Comparison of ENCODE assay signal across 8 cellular contexts in the genomic region with DNA sequence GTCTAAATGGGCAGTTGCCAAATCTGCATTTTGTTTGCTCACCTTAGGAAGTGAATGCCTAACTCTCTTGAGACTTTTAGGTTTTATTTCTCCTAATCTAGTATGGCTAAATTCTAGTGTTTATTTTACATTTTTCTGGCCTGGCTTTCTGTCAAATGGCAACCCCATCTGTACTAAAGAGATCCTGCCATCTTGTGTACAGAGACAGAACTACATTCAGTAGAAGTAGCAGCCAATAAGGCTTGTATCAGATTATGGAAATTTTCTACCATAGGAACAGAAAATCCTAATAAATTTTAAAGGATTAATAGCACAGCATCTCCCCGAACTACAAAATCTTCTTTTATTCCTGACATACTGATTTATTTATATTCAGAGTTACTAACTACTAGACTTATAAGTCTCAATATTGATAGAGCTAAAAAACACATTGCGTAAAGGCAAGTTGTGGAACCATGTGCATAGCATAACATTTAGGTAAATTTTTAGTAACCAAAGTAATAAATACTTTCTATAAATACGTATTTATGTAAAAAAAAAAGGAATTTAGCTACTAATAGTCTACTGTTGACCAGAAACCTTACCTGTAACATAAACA. TPM values are rescaled to one million over a fixed set of nuclear protein-coding genes. Genes with fewer than 3 reads are reported as not detected.
A peak's percentile ranks its signal among the peaks of the same experiment; 100 is the strongest.
DNase-seq lines count a peak whose midpoint lies in the region; ATAC-seq and TF ChIP-seq lines count a peak whose summit lies in the region.

No MANE protein-coding gene starts in this region.

- POLR2A ChIA-PET in activated CD4-positive, alpha-beta memory T cell treated with anti-CD3 and anti-CD28 coated beads, Interleukin-2, amount 10 ng/mL, durations not matched to agents 7 days and 5 days (lab: Charles Lee) = no interaction called here

- H3K4me3 Mint-ChIP-seq in progenitor cell of endocrine pancreas (ENCODE audit: low read depth) = no peak overlapping the region
- no peak overlapping the region for H3K4me3 Mint-ChIP-seq in activated CD4-positive, alpha-beta memory T cell treated with anti-CD3 and anti-CD28 coated beads, Interleukin-2, amount 10 ng/mL, durations not matched to agents 7 days and 5 days

- H3K9me3 ChIP-seq in RWPE2 (ENCODE audit: severe bottlenecking) = no peaks in the 10 kb centered on the region

- CTCF ChIA-PET in activated CD4-positive, alpha-beta memory T cell treated with anti-CD3 and anti-CD28 coated beads, Interleukin-2, amount 10 ng/mL, durations not matched to agents 7 days and 5 days (lab: Charles Lee) = interaction anchor here (1.2 to 1.9 kb wide), 3 partner anchors 12 to 415 kb away, joined by 3 to 9 read pairs (median 5); no protein-coding TSS in a partner anchor

- H3K4me1 Mint-ChIP-seq in progenitor cell of endocrine pancreas (ENCODE audit: low read depth) = no peaks in the 10 kb centered on the region
- H3K4me1 Mint-ChIP-seq in activated CD4-positive, alpha-beta memory T cell treated with anti-CD3 and anti-CD28 coated beads, Interleukin-2, amount 10 ng/mL, durations not matched to agents 7 days and 5 days = peaks cover 1% of the 10 kb centered on the region

- H3K27ac Mint-ChIP-seq in progenitor cell of endocrine pancreas = no peak overlapping the region
- H3K27ac Mint-ChIP-seq in activated CD4-positive, alpha-beta memory T cell treated with anti-CD3 and anti-CD28 coated beads, Interleukin-2, amount 10 ng/mL, durations not matched to agents 7 days and 5 days = no peak overlapping the region

- no peak overlapping the region for H3K4me3 ChIP-seq in RWPE2 (ENCODE audit: severe bottlenecking)

- DNase-seq in HuH-7.5 (ENCODE audit: low spot score) (peak; percentile 3), RWPE2 (ENCODE audit: low spot score) (no peak), fibroblast of peridontal ligament (ENCODE audit: extremely low read depth) (peak; percentile 79), progenitor cell of endocrine pancreas (ENCODE audit: low spot score, unreplicated experiment) (no peak)
- no peak for DNase-seq in activated CD4-positive, alpha-beta memory T cell treated with anti-CD3 and anti-CD28 coated beads, Interleukin-2, amount 10 ng/mL, durations not matched to agents 7 days and 5 days
- no peak for DNase-seq in stimulated activated CD4-positive, alpha-beta T cell treated with anti-CD3 and anti-CD28 coated beads, Interleukin-4, amount 100 ng/mL, for 1 hour

- no peaks in the 10 kb centered on the region for H3K9me3 Mint-ChIP-seq in progenitor cell of endocrine pancreas (ENCODE audit: low read depth)
- no peaks in the 10 kb centered on the region for H3K9me3 Mint-ChIP-seq in activated CD4-positive, alpha-beta memory T cell treated with anti-CD3 and anti-CD28 coated beads, Interleukin-2, amount 10 ng/mL, durations not matched to agents 7 days and 5 days

- H3K36me3 ChIP-seq in RWPE2 (ENCODE audit: low read depth) = no peaks in the 10 kb centered on the region

- ATAC-seq in GM21717 (IDR thresholded peaks at IDR 0.05; ENCODE audit: unreplicated experiment) (peak; percentile 55), RWPE2 (ENCODE audit: low read depth) (peak; percentile 61; the same call in 2 of the 3 replicates)

- H3K27me3 ChIP-seq in RWPE2 (ENCODE audit: insufficient read depth, poor library complexity, severe bottlenecking) = no peaks in the 10 kb centered on the region

- H3K27me3 Mint-ChIP-seq in progenitor cell of endocrine pancreas = no peaks in the 10 kb centered on the region
- H3K27me3 Mint-ChIP-seq in activated CD4-positive, alpha-beta memory T cell treated with anti-CD3 and anti-CD28 coated beads, Interleukin-2, amount 10 ng/mL, durations not matched to agents 7 days and 5 days = peaks cover 7% of the 10 kb centered on the region

- no peak overlapping the region for H3K27ac ChIP-seq in RWPE2 (ENCODE audit: poor library complexity, severe bottlenecking)

- H3K36me3 Mint-ChIP-seq in progenitor cell of endocrine pancreas (ENCODE audit: insufficient read depth) = no peaks in the 10 kb centered on the region
- H3K36me3 Mint-ChIP-seq in activated CD4-positive, alpha-beta memory T cell treated with anti-CD3 and anti-CD28 coated beads, Interleukin-2, amount 10 ng/mL, durations not matched to agents 7 days and 5 days (ENCODE audit: low read depth) = no peaks in the 10 kb centered on the region

- peaks cover 3% of the 10 kb centered on the region for H3K4me1 ChIP-seq in RWPE2 (ENCODE audit: insufficient read depth, poor library complexity, severe bottlenecking)

- TF ChIP-seq CTCF in GM12873 (IDR thresholded peaks at IDR 0.05; ENCODE audit: insufficient read depth, low read depth, low read length, missing control alignments) (peak; percentile 61), RWPE2 (IDR thresholded peaks at IDR 0.05; ENCODE audit: poor library complexity, severe bottlenecking) (peak; percentile 82), progenitor cell of endocrine pancreas (IDR thresholded peaks at IDR 0.05; ENCODE audit: unreplicated experiment) (peak; percentile 75)

RNA-seq across cellular contexts. Expression of gene TMEM144, which starts 45.5 kb away (rescaled TPM):
- total RNA-seq in progenitor cell of endocrine pancreas = 11.9 and 15.4 TPM in 2 replicates
- total RNA-seq in activated CD4-positive, alpha-beta memory T cell treated with anti-CD3 and anti-CD28 coated beads, Interleukin-2, amount 10 ng/mL, durations not matched to agents 7 days and 5 days = not detected

Comparison
In these comparisons a context has a peak if more than half of its experiments do, and no peak if none do; other contexts are left out.
1. DNase-seq: peak in HuH-7.5 (single experiment) and fibroblast of peridontal ligament (single experiment); none in RWPE2 (single experiment), progenitor cell of endocrine pancreas (single experiment), activated CD4-positive, alpha-beta memory T cell treated with anti-CD3 and anti-CD28 coated beads, Interleukin-2, amount 10 ng/mL, durations not matched to agents 7 days and 5 days (single experiment) and stimulated activated CD4-positive, alpha-beta T cell treated with anti-CD3 and anti-CD28 coated beads, Interleukin-4, amount 100 ng/mL, for 1 hour (single experiment).
2. RNA of gene TMEM144, which starts 45.5 kb away (total RNA-seq): 11.9 to 15.4 TPM in progenitor cell of endocrine pancreas; not detected in activated CD4-positive, alpha-beta memory T cell treated with anti-CD3 and anti-CD28 coated beads, Interleukin-2, amount 10 ng/mL, durations not matched to agents 7 days and 5 days; every median in the first group is over 10 times any median in the second.
3. Peak in every context shown above with its lines, with median percentiles within 50 percentile points of each other: CTCF ChIP-seq.